In genomic region chr10:7968510-7968909, GRCh38 we compare ENCODE assay signal across 1 cellular context.
TF ChIP-seq lines count a peak whose summit lies in the region.

No MANE protein-coding gene starts in this region.

TF ChIP-seq in SK-N-SH treated with all-trans-retinoic acid at 6 μM for 48 hours, 23 proteins besides CTCF, POLR2A, EP300 and RAD21 (continued from another document):
- no peak for TF ChIP-seq TSHZ2 (CRISPR knock-in tag; IDR thresholded peaks at IDR 0.05)
